Comparison of ENCODE assay signal across 8 cellular contexts in the genomic region with DNA sequence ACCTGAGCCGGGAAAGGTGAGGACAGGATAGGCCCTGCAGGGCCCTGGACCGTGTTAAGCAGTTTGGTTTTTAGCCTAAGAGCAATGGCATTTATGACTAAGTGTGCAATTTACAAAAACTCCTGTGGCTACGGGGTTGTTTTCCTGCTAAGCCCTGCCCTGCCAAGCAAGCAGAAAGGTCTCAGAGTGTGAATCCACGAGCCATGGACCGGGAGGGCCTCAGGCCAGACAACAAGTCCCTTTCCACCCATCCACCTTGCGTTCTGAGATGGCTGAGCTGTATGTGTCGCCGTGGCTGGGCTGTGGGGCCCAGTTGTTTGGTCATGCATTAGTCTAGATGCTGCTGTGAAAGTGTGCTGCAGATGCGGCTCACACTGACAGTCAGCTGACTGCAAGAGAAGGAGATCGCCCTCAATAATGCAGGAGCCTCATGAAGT. TPM values are rescaled to one million over a fixed set of nuclear protein-coding genes. Genes with fewer than 3 reads are reported as not detected.
DNase-seq lines count a peak whose midpoint lies in the region; ATAC-seq and TF ChIP-seq lines count a peak whose summit lies in the region.
"Had no signal": no experiment of that assay in that cellular context is flagged by ENCODE, and none has a peak within 500 bp of the region (broad histone marks: within the 10 kb centered on the region; RNA-seq: fewer than 3 reads in every experiment).

No MANE protein-coding gene starts in this region.

- DNase-seq in GM03348 (ENCODE audit: low spot score) (peak; percentile 65), T-helper 17 cell (no peak), esophagus muscularis mucosa (ENCODE audit: extremely low spot score) (no peak), retina (peak; percentile 51), SKM-1 (lab: John Stamatoyannopoulos, UW; ENCODE audit: unreplicated experiment) (no peak), DMS79 treated with DMSO at 0.1 percent for 48 hours (lab: John Stamatoyannopoulos, UW) (no peak)

- H3K27ac Mint-ChIP-seq in T-helper 17 cell: peak overlapping the region; percentile 99

- peaks cover 44% of the 10 kb centered on the region for H3K4me1 Mint-ChIP-seq in T-helper 17 cell

- H3K36me3 Mint-ChIP-seq in T-helper 17 cell (ENCODE audit: low read depth): peaks cover 8% of the 10 kb centered on the region

- no peaks in the 10 kb centered on the region for H3K9me3 ChIP-seq in T-helper 17 cell (ENCODE audit: control insufficient read depth, low read length, poor library complexity, severe bottlenecking)
- no peaks in the 10 kb centered on the region for H3K9me3 ChIP-seq in esophagus muscularis mucosa
- H3K9me3 ChIP-seq: neutrophil had no signal

- H3K4me3 Mint-ChIP-seq in T-helper 17 cell: no peak overlapping the region

- H3K4me1 ChIP-seq in esophagus muscularis mucosa: peaks cover 34 to 62% (median 57%) of the 10 kb centered on the region in 4 donors

- no peak for ATAC-seq in T-helper 17 cell
- ATAC-seq in HG03342 (IDR thresholded peaks at IDR 0.05; ENCODE audit: unreplicated experiment): no peak

- WGBS in esophagus muscularis mucosa: 66% methylated on average over 10 of the region's 10 CpGs

- intact Hi-C loops in esophagus muscularis mucosa (cut with DNase I): no loop called here

- no peaks in the 10 kb centered on the region for H3K36me3 ChIP-seq in esophagus muscularis mucosa
- H3K36me3 ChIP-seq: neutrophil had no signal

- no peak for TF ChIP-seq EP300 in esophagus muscularis mucosa (IDR thresholded peaks at IDR 0.05)

- TF ChIP-seq CTCF in esophagus muscularis mucosa (IDR thresholded peaks at IDR 0.05): no peak

- H3K27me3 ChIP-seq in esophagus muscularis mucosa: no peaks in the 10 kb centered on the region

- H3K27ac ChIP-seq in esophagus muscularis mucosa (replicated peaks in 1 of 4): peak overlapping the region; percentile 1 to 61 (median 44)
- H3K27ac ChIP-seq: neutrophil had no signal

- no peak for TF ChIP-seq POLR2A in esophagus muscularis mucosa (IDR thresholded peaks at IDR 0.05; ENCODE audit: low read depth)

- H3K4me3 ChIP-seq in esophagus muscularis mucosa: no peak overlapping the region

- H3K27me3 Mint-ChIP-seq in T-helper 17 cell: no peaks in the 10 kb centered on the region

RNA-seq across cellular contexts. Expression of a gene that starts 33.9 kb away (rescaled TPM):
- 10 to 100 TPM; 17.6 to 26.7 TPM for total RNA-seq in T-helper 17 cell
- total RNA-seq in esophagus muscularis mucosa: 10 to 100 TPM; 37.8 to 71.3 (median 50.9) TPM

Comparison
In these comparisons a context has a peak if more than half of its experiments do, and no peak if none do; other contexts are left out.
1. DNase-seq: peak in GM03348 (single experiment) and retina (single experiment); none in T-helper 17 cell (0 of 3), esophagus muscularis mucosa (single experiment), SKM-1 (single experiment) and DMS79 treated with DMSO at 0.1 percent for 48 hours (single experiment).